In the genomic region with DNA sequence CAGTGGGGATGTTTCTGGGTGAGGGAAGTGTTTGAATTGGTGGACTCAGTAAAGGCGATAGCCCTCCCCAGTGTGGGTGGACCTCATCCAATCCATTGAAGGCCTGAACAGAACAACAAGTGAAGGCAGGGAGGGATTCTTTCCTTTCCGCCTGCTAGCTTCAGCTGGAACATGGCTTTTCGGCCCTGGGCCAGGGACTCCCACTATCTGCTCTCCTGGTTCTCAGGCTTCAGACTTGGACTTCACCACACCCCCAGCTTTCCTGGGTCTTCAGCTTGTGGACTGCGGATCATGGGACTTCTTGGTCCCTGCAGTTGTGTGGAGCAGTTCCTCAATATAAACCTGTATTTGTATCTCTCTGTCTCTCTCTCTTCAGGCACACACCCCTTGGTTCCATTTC, we compare ENCODE assay signal across 20 cellular contexts.
"Had no signal": no experiment of that assay in that cellular context is flagged by ENCODE, and none has a peak within 500 bp of the region (broad histone marks: within the 10 kb centered on the region; RNA-seq: fewer than 3 reads in every experiment).

No MANE protein-coding gene starts in this region.

- H3K27ac ChIP-seq: epithelial cell of prostate, lower lobe of right lung, prostate gland had no signal

- H3K9me3 Mint-ChIP-seq: activated naive CD4-positive, alpha-beta T cell treated with anti-CD3 and anti-CD28 coated beads, Interleukin-2, amount 10 ng/mL, durations not matched to agents 7 days and 5 days; central memory CD8-positive, alpha-beta T cell; immature natural killer cell; stimulated activated naive CD8-positive, alpha-beta T cell treated with anti-CD3 and anti-CD28 coated beads, Interleukin-15, Interleukin-2, amounts not matched to agents 100 ng/mL and 50 ng/mL, for 24 hours had no signal

- H3K4me1 ChIP-seq: lower lobe of right lung, prostate gland had no signal

- DNase-seq: activated CD4-positive, alpha-beta T cell treated with anti-CD3 and anti-CD28 coated beads, Interleukin-2, amount 50 U/mL, for 4 hours; activated CD8-positive, alpha-beta memory T cell treated with anti-CD3 and anti-CD28 coated beads, Interleukin-2, amount 10 ng/mL, durations not matched to agents 7 days and 5 days; activated naive CD4-positive, alpha-beta T cell treated with anti-CD3 and anti-CD28 coated beads, Interleukin-2, amount 10 ng/mL, durations not matched to agents 7 days and 5 days; activated T-cell treated with anti-CD3 and anti-CD28 coated beads, Interleukin-2, amount 50 U/mL, for 1 hour; cortex of kidney; effector memory CD4-positive, alpha-beta T cell; foreskin melanocyte; immature natural killer cell; left colon; lower lobe of right lung; right cardiac atrium; small intestine; stimulated activated CD4-positive, alpha-beta T cell treated with anti-CD3 and anti-CD28 coated beads, Interleukin-4, amount 100 ng/mL, for 4 hours; stimulated activated CD8-positive, alpha-beta memory T cell treated with anti-CD3 and anti-CD28 coated beads, Interleukin-4, amount 100 ng/mL, for 48 hours; T-helper 9 cell had no signal

- H3K4me3 ChIP-seq: lower lobe of right lung, prostate gland had no signal

- H3K36me3 Mint-ChIP-seq: activated CD8-positive, alpha-beta memory T cell treated with anti-CD3 and anti-CD28 coated beads, Interleukin-2, amount 10 ng/mL, durations not matched to agents 7 days and 5 days had no signal

- H3K27ac Mint-ChIP-seq: activated CD8-positive, alpha-beta memory T cell treated with anti-CD3 and anti-CD28 coated beads, Interleukin-2, amount 10 ng/mL, durations not matched to agents 7 days and 5 days; activated naive CD4-positive, alpha-beta T cell treated with anti-CD3 and anti-CD28 coated beads, Interleukin-2, amount 10 ng/mL, durations not matched to agents 7 days and 5 days; immature natural killer cell; stimulated activated naive CD8-positive, alpha-beta T cell treated with anti-CD3 and anti-CD28 coated beads, Interleukin-15, Interleukin-2, amounts not matched to agents 100 ng/mL and 50 ng/mL, for 24 hours had no signal

- H3K27me3 Mint-ChIP-seq: activated CD8-positive, alpha-beta memory T cell treated with anti-CD3 and anti-CD28 coated beads, Interleukin-2, amount 10 ng/mL, durations not matched to agents 7 days and 5 days; activated naive CD4-positive, alpha-beta T cell treated with anti-CD3 and anti-CD28 coated beads, Interleukin-2, amount 10 ng/mL, durations not matched to agents 7 days and 5 days; central memory CD8-positive, alpha-beta T cell; stimulated activated naive CD8-positive, alpha-beta T cell treated with anti-CD3 and anti-CD28 coated beads, Interleukin-15, Interleukin-2, amounts not matched to agents 100 ng/mL and 50 ng/mL, for 24 hours had no signal

- ATAC-seq: activated CD4-positive, CD25-positive, alpha-beta regulatory T cell treated with anti-CD3 and anti-CD28 coated beads, Interleukin-2, amount 50 U/mL, for 24 hours; activated CD8-positive, alpha-beta memory T cell treated with anti-CD3 and anti-CD28 coated beads, Interleukin-2, amount 10 ng/mL, durations not matched to agents 7 days and 5 days; left colon; lower lobe of right lung had no signal

- H3K4me3 Mint-ChIP-seq: activated CD8-positive, alpha-beta memory T cell treated with anti-CD3 and anti-CD28 coated beads, Interleukin-2, amount 10 ng/mL, durations not matched to agents 7 days and 5 days; activated naive CD4-positive, alpha-beta T cell treated with anti-CD3 and anti-CD28 coated beads, Interleukin-2, amount 10 ng/mL, durations not matched to agents 7 days and 5 days; central memory CD8-positive, alpha-beta T cell; immature natural killer cell; stimulated activated naive CD8-positive, alpha-beta T cell treated with anti-CD3 and anti-CD28 coated beads, Interleukin-15, Interleukin-2, amounts not matched to agents 100 ng/mL and 50 ng/mL, for 24 hours had no signal
